30 cellular contexts compared by ENCODE assay signal in the genomic region with DNA sequence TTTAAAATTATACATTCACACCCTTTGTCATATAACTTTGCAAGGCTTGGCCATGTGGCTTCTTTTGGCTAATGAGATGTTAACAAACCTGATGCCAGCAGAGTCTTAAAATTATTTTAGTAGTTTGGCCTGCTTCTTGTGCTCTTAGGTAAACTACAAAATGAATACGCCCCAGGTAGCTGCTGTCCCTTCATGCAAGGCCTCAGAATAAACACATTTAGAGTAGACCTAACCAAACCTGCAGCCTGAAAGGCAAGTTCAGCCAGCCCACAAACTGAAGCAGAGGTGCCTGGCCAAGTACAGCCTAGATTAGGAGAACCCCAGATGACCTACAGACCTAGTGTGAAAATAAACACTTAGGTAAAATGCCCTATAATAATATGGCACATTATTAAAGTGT.
"Had no signal": no experiment of that assay in that cellular context is flagged by ENCODE, and none has a peak within 500 bp of the region (broad histone marks: within the 10 kb centered on the region; RNA-seq: fewer than 3 reads in every experiment).

No MANE protein-coding gene starts in this region.

- DNase-seq: activated CD4-positive, alpha-beta memory T cell treated with anti-CD3 and anti-CD28 coated beads, Interleukin-2, amount 10 ng/mL, durations not matched to agents 7 days and 5 days; activated CD4-positive, alpha-beta T cell treated with anti-CD3 and anti-CD28 coated beads for 36 hours; activated CD4-positive, alpha-beta T cell treated with anti-CD3 and anti-CD28 coated beads, Interleukin-2, amount 10 ng/mL, durations not matched to agents 24 days and 14 days; activated CD4-positive, CD25-positive, alpha-beta regulatory T cell; activated CD4-positive, CD25-positive, alpha-beta regulatory T cell treated with anti-CD3 and anti-CD28 coated beads, Interleukin-2, amount 50 U/mL, for 72 hours; activated CD8-positive, alpha-beta memory T cell treated with anti-CD3 and anti-CD28 coated beads, Interleukin-2, amount 50 U/mL, for 48 hours; activated gamma-delta T cell; activated naive CD4-positive, alpha-beta T cell; activated naive CD4-positive, alpha-beta T cell treated with anti-CD3 and anti-CD28 coated beads, Interleukin-2, amount 10 ng/mL, durations not matched to agents 7 days and 5 days; activated naive CD8-positive, alpha-beta T cell treated with anti-CD3 and anti-CD28 coated beads, Interleukin-2, amount 10 ng/mL, durations not matched to agents 7 days and 5 days; activated T-cell treated with anti-CD3 and anti-CD28 coated beads for 4 hours; activated T-cell treated with anti-CD3 and anti-CD28 coated beads, Interleukin-2, amount 50 U/mL, for 24 hours; activated T-cell treated with anti-CD3 and anti-CD28 coated beads, Interleukin-2, amount 50 U/mL, for 72 hours; dorsolateral prefrontal cortex; effector memory CD4-positive, alpha-beta T cell; endodermal cell; esophagus squamous epithelium; foreskin melanocyte; head of caudate nucleus; T-helper 1 cell; T-helper 17 cell; T1000 had no signal

- H3K4me3 Mint-ChIP-seq: activated CD4-positive, alpha-beta memory T cell treated with anti-CD3 and anti-CD28 coated beads, Interleukin-2, amount 10 ng/mL, durations not matched to agents 7 days and 5 days; activated CD4-positive, alpha-beta T cell treated with anti-CD3 and anti-CD28 coated beads for 36 hours; activated CD4-positive, alpha-beta T cell treated with anti-CD3 and anti-CD28 coated beads, Interleukin-2, amount 10 ng/mL, durations not matched to agents 24 days and 14 days; activated naive CD4-positive, alpha-beta T cell treated with anti-CD3 and anti-CD28 coated beads, Interleukin-2, amount 10 ng/mL, durations not matched to agents 7 days and 5 days; activated naive CD8-positive, alpha-beta T cell treated with anti-CD3 and anti-CD28 coated beads, Interleukin-2, amount 10 ng/mL, durations not matched to agents 7 days and 5 days; activated T-cell treated with anti-CD3 and anti-CD28 coated beads, Interleukin-2, amount 50 U/mL, for 24 hours; activated T-cell treated with anti-CD3 and anti-CD28 coated beads, Interleukin-2, amount 50 U/mL, for 72 hours; brain; central memory CD8-positive, alpha-beta T cell; dendritic cell treated with granulocyte-macrophage colony-stimulating factor and Interleukin-4, amounts not matched to agents 40 ng/mL and 50 ng/mL, for 4 days; endodermal cell; T-helper 17 cell; T-helper 2 cell treated with Interferon-gamma antibody and Interleukin-4, amounts not matched to agents 5 μg/mL and 100 μg/mL, for 36 hours had no signal

- H3K36me3 Mint-ChIP-seq: activated naive CD4-positive, alpha-beta T cell treated with anti-CD3 and anti-CD28 coated beads, Interleukin-2, amount 50 U/mL, for 72 hours had no signal

- H3K27me3 ChIP-seq: ascending aorta, breast epithelium, dorsolateral prefrontal cortex, esophagus squamous epithelium had no signal

- H3K4me3 ChIP-seq: ascending aorta, breast epithelium, coronary artery, dorsolateral prefrontal cortex, esophagus squamous epithelium had no signal

- H3K9me3 ChIP-seq: ascending aorta, breast epithelium, esophagus squamous epithelium had no signal

- ATAC-seq: activated CD4-positive, alpha-beta T cell treated with anti-CD3 and anti-CD28 coated beads for 36 hours; activated naive CD4-positive, alpha-beta T cell treated with anti-CD3 and anti-CD28 coated beads, Interleukin-2, amount 50 U/mL, for 72 hours; activated T-cell treated with anti-CD3 and anti-CD28 coated beads, Interleukin-2, amount 50 U/mL, for 72 hours; T-helper 17 cell had no signal

- H3K27ac ChIP-seq: ascending aorta, breast epithelium, coronary artery, dorsolateral prefrontal cortex had no signal

- H3K9me3 Mint-ChIP-seq: activated CD4-positive, alpha-beta memory T cell treated with anti-CD3 and anti-CD28 coated beads, Interleukin-2, amount 10 ng/mL, durations not matched to agents 7 days and 5 days; activated CD4-positive, alpha-beta T cell treated with anti-CD3 and anti-CD28 coated beads, Interleukin-2, amount 10 ng/mL, durations not matched to agents 24 days and 14 days; activated naive CD4-positive, alpha-beta T cell treated with anti-CD3 and anti-CD28 coated beads, Interleukin-2, amount 10 ng/mL, durations not matched to agents 7 days and 5 days; activated naive CD4-positive, alpha-beta T cell treated with anti-CD3 and anti-CD28 coated beads, Interleukin-2, amount 50 U/mL, for 72 hours; activated naive CD8-positive, alpha-beta T cell treated with anti-CD3 and anti-CD28 coated beads, Interleukin-2, amount 10 ng/mL, durations not matched to agents 7 days and 5 days; activated T-cell treated with anti-CD3 and anti-CD28 coated beads, Interleukin-2, amount 50 U/mL, for 24 hours; activated T-cell treated with anti-CD3 and anti-CD28 coated beads, Interleukin-2, amount 50 U/mL, for 72 hours; brain; central memory CD8-positive, alpha-beta T cell; dendritic cell treated with granulocyte-macrophage colony-stimulating factor and Interleukin-4, amounts not matched to agents 40 ng/mL and 50 ng/mL, for 4 days; endodermal cell; T-helper 2 cell treated with Interferon-gamma antibody and Interleukin-4, amounts not matched to agents 5 μg/mL and 100 μg/mL, for 36 hours had no signal

- H3K36me3 ChIP-seq: breast epithelium had no signal

- H3K27ac Mint-ChIP-seq: activated CD4-positive, alpha-beta memory T cell treated with anti-CD3 and anti-CD28 coated beads, Interleukin-2, amount 10 ng/mL, durations not matched to agents 7 days and 5 days; activated CD4-positive, alpha-beta T cell treated with anti-CD3 and anti-CD28 coated beads for 36 hours; activated CD4-positive, alpha-beta T cell treated with anti-CD3 and anti-CD28 coated beads, Interleukin-2, amount 10 ng/mL, durations not matched to agents 24 days and 14 days; activated naive CD4-positive, alpha-beta T cell treated with anti-CD3 and anti-CD28 coated beads, Interleukin-2, amount 10 ng/mL, durations not matched to agents 7 days and 5 days; activated naive CD4-positive, alpha-beta T cell treated with anti-CD3 and anti-CD28 coated beads, Interleukin-2, amount 50 U/mL, for 72 hours; activated naive CD8-positive, alpha-beta T cell treated with anti-CD3 and anti-CD28 coated beads, Interleukin-2, amount 10 ng/mL, durations not matched to agents 7 days and 5 days; activated T-cell treated with anti-CD3 and anti-CD28 coated beads, Interleukin-2, amount 50 U/mL, for 24 hours; activated T-cell treated with anti-CD3 and anti-CD28 coated beads, Interleukin-2, amount 50 U/mL, for 72 hours; dendritic cell treated with granulocyte-macrophage colony-stimulating factor and Interleukin-4, amounts not matched to agents 40 ng/mL and 50 ng/mL, for 4 days; endodermal cell; T-helper 2 cell treated with Interferon-gamma antibody and Interleukin-4, amounts not matched to agents 5 μg/mL and 100 μg/mL, for 36 hours had no signal

- H3K4me1 ChIP-seq: ascending aorta, breast epithelium had no signal

- H3K27me3 Mint-ChIP-seq: activated CD4-positive, alpha-beta memory T cell treated with anti-CD3 and anti-CD28 coated beads, Interleukin-2, amount 10 ng/mL, durations not matched to agents 7 days and 5 days; activated CD4-positive, alpha-beta T cell treated with anti-CD3 and anti-CD28 coated beads for 36 hours; activated CD4-positive, alpha-beta T cell treated with anti-CD3 and anti-CD28 coated beads, Interleukin-2, amount 10 ng/mL, durations not matched to agents 24 days and 14 days; activated naive CD4-positive, alpha-beta T cell treated with anti-CD3 and anti-CD28 coated beads, Interleukin-2, amount 10 ng/mL, durations not matched to agents 7 days and 5 days; activated naive CD8-positive, alpha-beta T cell treated with anti-CD3 and anti-CD28 coated beads, Interleukin-2, amount 10 ng/mL, durations not matched to agents 7 days and 5 days; activated T-cell treated with anti-CD3 and anti-CD28 coated beads, Interleukin-2, amount 50 U/mL, for 24 hours; central memory CD8-positive, alpha-beta T cell; dendritic cell treated with granulocyte-macrophage colony-stimulating factor and Interleukin-4, amounts not matched to agents 40 ng/mL and 50 ng/mL, for 4 days; T-helper 17 cell had no signal
